In the genomic region with DNA sequence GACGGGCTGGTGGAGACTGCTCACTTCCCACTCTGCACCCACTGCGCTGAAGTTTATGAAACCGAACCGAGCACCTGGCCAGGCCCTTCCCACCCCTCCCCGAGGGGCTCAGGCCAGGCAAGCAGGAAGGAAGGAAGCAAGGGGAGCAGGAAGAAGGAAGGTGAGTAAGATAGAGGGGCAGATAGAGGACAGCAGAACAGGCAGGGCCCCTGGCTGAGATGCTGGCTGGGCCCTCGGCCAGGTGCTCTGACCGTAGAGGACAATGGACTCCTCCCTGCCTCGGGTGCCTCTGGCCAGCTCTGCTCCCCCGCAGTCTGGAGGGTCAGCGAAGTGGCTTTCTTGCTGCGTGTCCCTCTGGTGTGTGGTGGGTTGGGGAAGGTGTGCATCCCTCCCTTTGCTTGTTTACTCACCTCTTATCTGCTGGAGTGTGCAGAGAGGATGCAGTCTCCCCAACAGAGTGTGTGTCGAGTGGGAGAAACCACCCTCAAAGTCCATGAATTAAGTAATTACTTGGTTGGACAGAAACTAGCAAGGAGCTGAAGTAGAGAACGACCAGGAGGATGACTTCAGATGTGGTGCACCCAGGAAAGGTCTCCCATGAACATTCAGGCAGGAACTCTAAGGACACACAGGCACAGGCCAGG, we compare ENCODE assay signal across 15 cellular contexts.
"Had no signal": no experiment of that assay in that cellular context is flagged by ENCODE, and none has a peak within 500 bp of the region (broad histone marks: within the 10 kb centered on the region; RNA-seq: fewer than 3 reads in every experiment).

No MANE protein-coding gene starts in this region.

- H3K4me3 ChIP-seq: adrenal gland, mucosa of descending colon, psoas muscle, SK-N-MC, spleen, thoracic aorta had no signal

- H3K27ac ChIP-seq: adrenal gland, psoas muscle, SK-N-MC, spleen, thoracic aorta had no signal

- ATAC-seq: activated T-helper 17 cell treated with anti-CD3 and anti-CD28 coated beads, Interleukin-2, amount 50 U/mL, for 72 hours; effector memory CD8-positive, alpha-beta T cell; mucosa of descending colon; naive thymus-derived CD8-positive, alpha-beta T cell; psoas muscle; sciatic nerve had no signal

- DNase-seq: activated CD4-positive, alpha-beta T cell treated with anti-CD3 and anti-CD28 coated beads, Interleukin-2, amount 50 U/mL, for 48 hours; activated naive CD4-positive, alpha-beta T cell treated with anti-CD3 and anti-CD28 coated beads for 36 hours; central memory CD4-positive, alpha-beta T cell; effector memory CD8-positive, alpha-beta T cell; hippocampal formation; kidney glomerular epithelial cell; spleen had no signal

- H3K36me3 ChIP-seq: adrenal gland, spleen, thoracic aorta had no signal

- H3K9me3 ChIP-seq: adrenal gland, mucosa of descending colon, psoas muscle, spleen, thoracic aorta had no signal

- H3K4me1 ChIP-seq: adrenal gland, psoas muscle, spleen had no signal
